ENCODE assay signal across 20 cellular contexts in genomic region chr1:111857251-111857651, GRCh38.
DNase-seq lines count a peak whose midpoint lies in the region; ATAC-seq, FAIRE-seq and TF ChIP-seq lines count a peak whose summit lies in the region.
"Had no signal": no experiment of that assay in that cellular context is flagged by ENCODE, and none has a peak within 500 bp of the region (broad histone marks: within the 10 kb centered on the region; RNA-seq: fewer than 3 reads in every experiment).

No MANE protein-coding gene starts in this region.

- H3K36me3 Mint-ChIP-seq in brain (no peaks in the 10 kb centered on the region), neural progenitor cell (no peaks in the 10 kb centered on the region)
- H3K36me3 Mint-ChIP-seq: mesothelial cell of epicardium; natural killer cell treated with Interleukin-12 subunit alpha and Interleukin-12 subunit beta and Interleukin-15 and Interleukin-18, amount 100 ng/mL, for 72 hours had no signal

- H3K27ac ChIP-seq in heart right ventricle (peak overlapping the region in 2 of 10 donors; percentile 46 to 49), neural progenitor cell (no peak overlapping the region), mammary epithelial cell (ENCODE audit: insufficient read depth, low read depth, low read length) (no peak overlapping the region)
- H3K27ac ChIP-seq: C4-2B, KMS-11, Peyer's patch had no signal

- DNase-seq in NCI-H1092 (lab: John Stamatoyannopoulos, UW) (peak; percentile 14), heart right ventricle (peak in 1 of 2 donors; percentile 48), neural progenitor cell (ENCODE audit: low spot score) (no peak), KBM-7 (no peak), RCC 7860 (ENCODE audit: low spot score) (no peak), EL (no peak), mammary epithelial cell (no peak)
- DNase-seq: activated naive CD4-positive, alpha-beta T cell treated with anti-CD3 and anti-CD28 coated beads for 36 hours; activated T-cell treated with anti-CD3 and anti-CD28 coated beads, Interleukin-2, amount 50 U/mL, for 72 hours; amniotic stem cell; erythroblast; foreskin melanocyte; HCEC 1CT; NCI-H1930; Peyer's patch had no signal

- H3K27me3 Mint-ChIP-seq in brain (peaks cover 2% of the 10 kb centered on the region), neural progenitor cell (ENCODE audit: insufficient read depth, low read depth) (peaks cover 16% of the 10 kb centered on the region)

- H3K27ac Mint-ChIP-seq in brain, result peak overlapping the region; percentile 46 to 94 (median 82)
- peak overlapping the region; percentile 12 for H3K27ac Mint-ChIP-seq in neural progenitor cell
- H3K27ac Mint-ChIP-seq: activated naive CD4-positive, alpha-beta T cell treated with anti-CD3 and anti-CD28 coated beads for 36 hours; activated T-cell treated with anti-CD3 and anti-CD28 coated beads, Interleukin-2, amount 50 U/mL, for 72 hours; mesothelial cell of epicardium; natural killer cell treated with Interleukin-12 subunit alpha and Interleukin-12 subunit beta and Interleukin-15 and Interleukin-18, amount 100 ng/mL, for 72 hours had no signal

- H3F3A ChIP-seq in neural progenitor cell (ENCODE audit: low read depth), result no peaks in the 10 kb centered on the region

- peaks cover 0 to 4% (median 0%) of the 10 kb centered on the region in 5 experiments for H3K9me3 Mint-ChIP-seq in brain
- no peaks in the 10 kb centered on the region for H3K9me3 Mint-ChIP-seq in neural progenitor cell
- H3K9me3 Mint-ChIP-seq: activated naive CD4-positive, alpha-beta T cell treated with anti-CD3 and anti-CD28 coated beads for 36 hours; activated T-cell treated with anti-CD3 and anti-CD28 coated beads, Interleukin-2, amount 50 U/mL, for 72 hours; mesothelial cell of epicardium; natural killer cell treated with Interleukin-12 subunit alpha and Interleukin-12 subunit beta and Interleukin-15 and Interleukin-18, amount 100 ng/mL, for 72 hours had no signal

- dilution Hi-C loops in mammary epithelial cell (cut with HindIII; ENCODE audit: low sequenced_read_pairs), result loop anchor here (5.0 kb wide), 3 partner anchors 40 to 100 kb away; no protein-coding TSS in a partner anchor

- CTCF ChIA-PET in mammary epithelial cell (lab: Charles Lee; ENCODE audit: low non-redundant PET), result no interaction called here

- H3K9ac ChIP-seq in neural progenitor cell (no peak overlapping the region), mammary epithelial cell (ENCODE audit: insufficient read depth, low read length) (no peak overlapping the region)
- H3K9ac ChIP-seq: KMS-11 had no signal

- H3K4me3 Mint-ChIP-seq in brain (peak overlapping the region in 1 of 5 experiments; percentile 2), neural progenitor cell (no peak overlapping the region)
- H3K4me3 Mint-ChIP-seq: activated naive CD4-positive, alpha-beta T cell treated with anti-CD3 and anti-CD28 coated beads for 36 hours; activated T-cell treated with anti-CD3 and anti-CD28 coated beads, Interleukin-2, amount 50 U/mL, for 72 hours; mesothelial cell of epicardium; natural killer cell treated with Interleukin-12 subunit alpha and Interleukin-12 subunit beta and Interleukin-15 and Interleukin-18, amount 100 ng/mL, for 72 hours had no signal

- intact Hi-C loops in heart right ventricle (cut with DNase I), result loop anchor here in 1 of 10 donors (10.0 kb wide), 1 partner anchor 108 kb away; no protein-coding TSS in a partner anchor
- intact Hi-C loops in mammary epithelial cell (cut with micrococcal nuclease), result no loop called here

- in situ Hi-C loops in KBM-7 (cut with MboI; ENCODE audit: low pct_unique_long_range_greater_than_20kb, low sequenced_read_pairs), result no loop called here
- in situ Hi-C loops in mammary epithelial cell (cut with MboI; ENCODE audit: low sequenced_read_pairs in 2 of 2), result no loop called here

- H3K27me3 ChIP-seq in heart right ventricle (peaks cover 0 to 11% (median 0%) of the 10 kb centered on the region in 7 donors), neural progenitor cell (no peaks in the 10 kb centered on the region), mammary epithelial cell (ENCODE audit: insufficient read depth, low read length) (peaks cover 6% of the 10 kb centered on the region)
- H3K27me3 ChIP-seq: Peyer's patch had no signal

- H3K4me1 Mint-ChIP-seq in brain, result peaks cover 61% of the 10 kb centered on the region
- peaks cover 13% of the 10 kb centered on the region for H3K4me1 Mint-ChIP-seq in neural progenitor cell
- H3K4me1 Mint-ChIP-seq: mesothelial cell of epicardium had no signal

- H3K4me3 ChIP-seq in heart right ventricle, result no peak overlapping the region
- H3K4me3 ChIP-seq in neural progenitor cell, result no peak overlapping the region
- H3K4me3 ChIP-seq in mammary epithelial cell (replicated peaks in 1 of 3; ENCODE audit: insufficient read depth in 1 of 3, low read depth in 2 of 3, low read length in 3 of 3), result no peak overlapping the region
- H3K4me3 ChIP-seq: Peyer's patch had no signal

- no peak for TF ChIP-seq CTCF in brain (conservative IDR thresholded peaks at IDR 0.05)
- TF ChIP-seq CTCF in heart right ventricle (IDR thresholded peaks at IDR 0.05), result no peak
- TF ChIP-seq CTCF in neural progenitor cell (IDR thresholded peaks at IDR 0.05), result no peak
- TF ChIP-seq CTCF in mammary epithelial cell (conservative IDR thresholded peaks at IDR 0.05 in 1 of 2, IDR thresholded peaks at IDR 0.05 in 1 of 2; ENCODE audit: extremely low read depth in 1 of 2, insufficient read depth in 1 of 2, low read depth in 1 of 2, low read length in 2 of 2), result no peak

- no peak overlapping the region for H2AFZ ChIP-seq in neural progenitor cell (replicated peaks)
- H2AFZ ChIP-seq in mammary epithelial cell (ENCODE audit: low read depth, low read length), result no peak overlapping the region

- H3K9me3 ChIP-seq in heart right ventricle, result no peaks in the 10 kb centered on the region
- H3K9me3 ChIP-seq in neural progenitor cell (ENCODE audit: low read depth), result no peaks in the 10 kb centered on the region
- no peaks in the 10 kb centered on the region for H3K9me3 ChIP-seq in mammary epithelial cell (replicated peaks; ENCODE audit: insufficient read depth, low read length)

- ATAC-seq in heart right ventricle, result peak in 6 of 8 donors; percentile 47 to 95 (median 58)
- ATAC-seq: activated T-cell treated with anti-CD3 and anti-CD28 coated beads, Interleukin-2, amount 50 U/mL, for 72 hours; natural killer cell treated with Interleukin-12 subunit alpha and Interleukin-12 subunit beta and Interleukin-15 and Interleukin-18, amount 100 ng/mL, for 72 hours had no signal

- FAIRE-seq in RCC 7860 (lab: Jason Lieb, UNC), result no peak

- H3K4me1 ChIP-seq in heart right ventricle (peaks cover 0 to 12% (median 4%) of the 10 kb centered on the region in 9 donors), neural progenitor cell (peaks cover 16% of the 10 kb centered on the region), mammary epithelial cell (ENCODE audit: insufficient read depth, low read length) (no peaks in the 10 kb centered on the region)
- H3K4me1 ChIP-seq: Peyer's patch had no signal

- BruUV-seq in mammary epithelial cell (replicated peaks; lab: Mats Ljungman, UMichigan), result no TSS peak

- WGBS in heart right ventricle, 2 donors, result 72 to 86% methylated on average over 11 of the region's 11 CpGs
- 13% methylated on average over 9 of the region's 11 CpGs for WGBS in mammary epithelial cell (ENCODE audit: low coverage, missing lambda C conversion rate)

- H4K20me1 ChIP-seq in neural progenitor cell (ENCODE audit: low read depth) (no peaks in the 10 kb centered on the region), mammary epithelial cell (ENCODE audit: insufficient read depth, low read length) (peaks cover 2% of the 10 kb centered on the region)

- H3K79me2 ChIP-seq in neural progenitor cell (ENCODE audit: low read depth) (no peaks in the 10 kb centered on the region), mammary epithelial cell (ENCODE audit: insufficient read depth, low read length) (no peaks in the 10 kb centered on the region)

- H3K4me2 ChIP-seq in neural progenitor cell (no peak overlapping the region), mammary epithelial cell (ENCODE audit: insufficient read depth, low read depth, low read length) (no peak overlapping the region)
- H3K4me2 ChIP-seq: KMS-11 had no signal

- H3K36me3 ChIP-seq in heart right ventricle, result no peaks in the 10 kb centered on the region
- no peaks in the 10 kb centered on the region for H3K36me3 ChIP-seq in neural progenitor cell
- H3K36me3 ChIP-seq in mammary epithelial cell (ENCODE audit: insufficient read depth, low read length), result no peaks in the 10 kb centered on the region
- H3K36me3 ChIP-seq: Peyer's patch had no signal
